In the genomic region with DNA sequence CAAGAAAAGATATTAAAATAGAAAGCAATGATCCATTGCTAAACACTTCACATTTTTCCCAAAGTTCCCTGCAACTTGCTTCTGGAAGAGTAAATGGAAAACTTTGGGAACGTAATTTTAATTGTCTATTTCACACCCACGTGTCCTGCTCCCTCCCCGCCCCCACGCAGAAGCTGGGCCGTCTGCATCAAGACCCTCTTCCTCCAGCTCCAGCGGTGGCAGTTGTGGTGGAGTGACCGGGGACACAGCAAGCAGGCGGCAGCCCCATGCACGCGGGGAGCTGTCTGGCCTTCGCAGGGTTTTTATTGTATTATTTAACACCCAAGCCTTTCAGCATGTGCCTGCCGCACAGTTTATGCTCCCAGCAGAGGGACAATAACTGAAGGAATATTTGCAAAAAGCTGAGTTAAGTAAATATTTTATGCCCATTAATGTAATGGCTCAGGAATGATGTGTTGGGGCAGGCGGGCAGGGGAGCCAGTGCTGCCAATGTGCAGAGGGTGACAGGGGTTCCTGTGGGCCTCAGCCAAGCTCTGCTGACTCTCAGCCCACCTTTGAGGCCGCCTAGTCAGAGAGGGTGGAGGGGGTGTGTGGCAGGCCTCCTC, we compare ENCODE assay signal across 27 cellular contexts. TPM values are rescaled to one million over a fixed set of nuclear protein-coding genes. Genes with fewer than 3 reads are reported as not detected.
"Had no signal": no experiment of that assay in that cellular context is flagged by ENCODE, and none has a peak within 500 bp of the region (broad histone marks: within the 10 kb centered on the region; RNA-seq: fewer than 3 reads in every experiment).

No MANE protein-coding gene starts in this region.

- H3K36me3 Mint-ChIP-seq: naive thymus-derived CD4-positive, alpha-beta T cell; stimulated activated naive B cell treated with anti-CD40 and anti-IgM and Interleukin-4, amounts not matched to agents 10 μg/mL and 1 μg/mL and 100 μg/mL, for 72 hours had no signal

- ATAC-seq: effector memory CD8-positive, alpha-beta T cell; gastrocnemius medialis; heart right ventricle; naive thymus-derived CD4-positive, alpha-beta T cell; psoas muscle; sciatic nerve; upper lobe of right lung had no signal

- DNase-seq: effector memory CD8-positive, alpha-beta T cell; gastrocnemius medialis; heart right ventricle; hypothalamus; kidney glomerular epithelial cell; naive thymus-derived CD4-positive, alpha-beta T cell; psoas muscle; spleen; stimulated activated CD4-positive, alpha-beta T cell treated with anti-CD3 and anti-CD28 coated beads, Interleukin-15, amount 100 ng/mL, for 24 hours; stimulated activated CD4-positive, alpha-beta T cell treated with anti-CD3 and anti-CD28 coated beads, Interleukin-1b, Interleukin-23, amount 100 ng/mL, for 48 hours; stimulated activated CD4-positive, alpha-beta T cell treated with anti-CD3 and anti-CD28 coated beads, Interleukin-4, amount 100 ng/mL, for 24 hours; testis; upper lobe of right lung had no signal

- H3K27ac Mint-ChIP-seq: effector memory CD8-positive, alpha-beta T cell; naive thymus-derived CD4-positive, alpha-beta T cell had no signal

- H3K9me3 Mint-ChIP-seq: effector memory CD8-positive, alpha-beta T cell; naive thymus-derived CD4-positive, alpha-beta T cell; stimulated activated naive B cell treated with anti-CD40 and anti-IgM and Interleukin-4, amounts not matched to agents 10 μg/mL and 1 μg/mL and 100 μg/mL, for 72 hours; stimulated activated naive CD8-positive, alpha-beta T cell treated with anti-CD3 and anti-CD28 coated beads, Interleukin-15, amount 100 ng/mL, for 72 hours had no signal

- H3K4me3 Mint-ChIP-seq: effector memory CD8-positive, alpha-beta T cell; naive thymus-derived CD4-positive, alpha-beta T cell; stimulated activated naive B cell treated with anti-CD40 and anti-IgM and Interleukin-4, amounts not matched to agents 10 μg/mL and 1 μg/mL and 100 μg/mL, for 72 hours; stimulated activated naive CD8-positive, alpha-beta T cell treated with anti-CD3 and anti-CD28 coated beads, Interleukin-15, amount 100 ng/mL, for 72 hours had no signal

- H3K27ac ChIP-seq: epithelial cell of prostate, esophagus muscularis mucosa, gastrocnemius medialis, heart right ventricle, neutrophil, psoas muscle, spleen, testis, tibial nerve, upper lobe of right lung, vagina had no signal

RNA-seq across cellular contexts. Expression of gene ENPP7, which starts 32.6 kb away (rescaled TPM):
- total RNA-seq: esophagus muscularis mucosa; fibroblast of villous mesenchyme; gastrocnemius medialis; heart right ventricle; lung microvascular endothelial cell; mononuclear cell; naive thymus-derived CD4-positive, alpha-beta T cell; osteoblast; psoas muscle; sciatic nerve; skeletal muscle tissue; subcutaneous adipose tissue; tibial nerve; upper lobe of right lung; vagina had no signal
